In the genomic region with DNA sequence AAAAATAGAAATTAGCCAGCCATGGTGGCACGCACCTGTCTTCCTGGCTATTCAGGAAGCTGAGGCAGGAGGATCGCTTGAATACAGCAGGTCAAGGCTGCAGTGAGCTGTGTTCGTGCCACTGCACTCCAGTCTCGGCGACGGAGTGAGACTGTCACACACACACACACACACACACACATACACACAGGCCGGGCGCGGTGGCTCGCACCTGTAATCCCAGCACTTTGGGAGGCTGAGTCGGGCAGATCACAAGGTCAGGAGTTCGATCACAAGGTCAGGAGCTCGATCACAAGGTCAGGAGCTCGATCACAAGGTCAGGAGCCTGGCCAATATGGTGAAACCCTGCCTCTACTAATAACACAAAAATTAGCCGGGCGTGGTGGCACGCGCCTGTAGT, we compare ENCODE assay signal across 24 cellular contexts.
"Had no signal": no experiment of that assay in that cellular context is flagged by ENCODE, and none has a peak within 500 bp of the region (broad histone marks: within the 10 kb centered on the region; RNA-seq: fewer than 3 reads in every experiment).

No MANE protein-coding gene starts in this region.

- H3K4me2 ChIP-seq: PC-9 had no signal

- H3K9me3 ChIP-seq: adrenal gland, body of pancreas had no signal

- H2AFZ ChIP-seq: PC-9 had no signal

- H3K27ac Mint-ChIP-seq: activated CD4-positive, alpha-beta T cell treated with anti-CD3 and anti-CD28 coated beads, Interleukin-2, amount 10 ng/mL, durations not matched to agents 24 days and 14 days; activated CD8-positive, alpha-beta T cell treated with anti-CD3 and anti-CD28 coated beads for 36 hours; activated naive CD4-positive, alpha-beta T cell treated with anti-CD3 and anti-CD28 coated beads, Interleukin-2, amount 50 U/mL, for 24 hours; activated T-cell treated with anti-CD3 and anti-CD28 coated beads, Interleukin-2, amount 50 U/mL, for 72 hours; activated T-helper 17 cell treated with anti-CD3 and anti-CD28 coated beads, Interleukin-2, amount 50 U/mL, for 72 hours had no signal

- H3K36me3 ChIP-seq: adrenal gland, MG63 had no signal

- H3K27me3 Mint-ChIP-seq: activated CD4-positive, alpha-beta T cell treated with anti-CD3 and anti-CD28 coated beads, Interleukin-2, amount 10 ng/mL, durations not matched to agents 24 days and 14 days; activated CD8-positive, alpha-beta T cell treated with anti-CD3 and anti-CD28 coated beads for 36 hours; activated naive CD4-positive, alpha-beta T cell treated with anti-CD3 and anti-CD28 coated beads, Interleukin-2, amount 50 U/mL, for 24 hours; activated T-helper 17 cell treated with anti-CD3 and anti-CD28 coated beads, Interleukin-2, amount 50 U/mL, for 72 hours had no signal

- H3K4me3 Mint-ChIP-seq: activated CD4-positive, alpha-beta T cell treated with anti-CD3 and anti-CD28 coated beads, Interleukin-2, amount 10 ng/mL, durations not matched to agents 24 days and 14 days; activated CD8-positive, alpha-beta T cell treated with anti-CD3 and anti-CD28 coated beads for 36 hours; activated naive CD4-positive, alpha-beta T cell treated with anti-CD3 and anti-CD28 coated beads, Interleukin-2, amount 50 U/mL, for 24 hours; activated T-cell treated with anti-CD3 and anti-CD28 coated beads, Interleukin-2, amount 50 U/mL, for 72 hours; activated T-helper 17 cell treated with anti-CD3 and anti-CD28 coated beads, Interleukin-2, amount 50 U/mL, for 72 hours had no signal

- H3K27ac ChIP-seq: adrenal gland, body of pancreas, PC-9, RWPE1 had no signal

- ATAC-seq: activated CD8-positive, alpha-beta T cell treated with anti-CD3 and anti-CD28 coated beads for 36 hours; activated T-cell treated with anti-CD3 and anti-CD28 coated beads, Interleukin-2, amount 50 U/mL, for 72 hours; activated T-helper 17 cell treated with anti-CD3 and anti-CD28 coated beads, Interleukin-2, amount 50 U/mL, for 72 hours; body of pancreas had no signal

- H3K4me1 Mint-ChIP-seq: activated CD4-positive, alpha-beta T cell treated with anti-CD3 and anti-CD28 coated beads, Interleukin-2, amount 10 ng/mL, durations not matched to agents 24 days and 14 days; activated naive CD4-positive, alpha-beta T cell treated with anti-CD3 and anti-CD28 coated beads, Interleukin-2, amount 50 U/mL, for 24 hours; activated T-helper 17 cell treated with anti-CD3 and anti-CD28 coated beads, Interleukin-2, amount 50 U/mL, for 72 hours had no signal

- H3K4me1 ChIP-seq: adrenal gland had no signal

- H3K9me3 Mint-ChIP-seq: activated CD4-positive, alpha-beta T cell treated with anti-CD3 and anti-CD28 coated beads, Interleukin-2, amount 10 ng/mL, durations not matched to agents 24 days and 14 days; activated CD8-positive, alpha-beta T cell treated with anti-CD3 and anti-CD28 coated beads for 36 hours; activated naive CD4-positive, alpha-beta T cell treated with anti-CD3 and anti-CD28 coated beads, Interleukin-2, amount 50 U/mL, for 24 hours; activated T-cell treated with anti-CD3 and anti-CD28 coated beads, Interleukin-2, amount 50 U/mL, for 72 hours; activated T-helper 17 cell treated with anti-CD3 and anti-CD28 coated beads, Interleukin-2, amount 50 U/mL, for 72 hours had no signal

- H3K4me3 ChIP-seq: adrenal gland, body of pancreas, MG63, PC-9 had no signal

- H3K27me3 ChIP-seq: adrenal gland, body of pancreas, MG63 had no signal

- DNase-seq: activated CD4-positive, alpha-beta T cell treated with anti-CD3 and anti-CD28 coated beads, Interleukin-2, amount 10 ng/mL, durations not matched to agents 24 days and 14 days; activated CD4-positive, alpha-beta T cell treated with anti-CD3 and anti-CD28 coated beads, Interleukin-2, amount 50 U/mL, for 4 hours; activated CD8-positive, alpha-beta T cell treated with anti-CD3 and anti-CD28 coated beads for 36 hours; activated effector memory CD4-positive, alpha-beta T cell treated with anti-CD3 and anti-CD28 coated beads, Interleukin-2, amount 50 U/mL, for 16 hours; activated naive CD4-positive, alpha-beta T cell; activated T-cell treated with anti-CD3 and anti-CD28 coated beads, Interleukin-2, amount 50 U/mL, for 1 hour; activated T-cell treated with anti-CD3 and anti-CD28 coated beads, Interleukin-2, amount 50 U/mL, for 72 hours; adrenal gland; body of pancreas; caudate nucleus; cerebellar nuclear complex; MG63; NCI-H1048; NCI-H1105 treated with DMSO at 0.1 percent for 48 hours; NCI-H1694; NCI-H524 treated with DMSO at 0.1 percent for 48 hours; NK-92 treated with Interleukin-12 subunit alpha and Interleukin-12 subunit beta, amount 100 ng/mL, for 24 hours; PC-9; SW 1271; T-helper 1 cell; T-helper 2 cell had no signal
